In the genomic region with DNA sequence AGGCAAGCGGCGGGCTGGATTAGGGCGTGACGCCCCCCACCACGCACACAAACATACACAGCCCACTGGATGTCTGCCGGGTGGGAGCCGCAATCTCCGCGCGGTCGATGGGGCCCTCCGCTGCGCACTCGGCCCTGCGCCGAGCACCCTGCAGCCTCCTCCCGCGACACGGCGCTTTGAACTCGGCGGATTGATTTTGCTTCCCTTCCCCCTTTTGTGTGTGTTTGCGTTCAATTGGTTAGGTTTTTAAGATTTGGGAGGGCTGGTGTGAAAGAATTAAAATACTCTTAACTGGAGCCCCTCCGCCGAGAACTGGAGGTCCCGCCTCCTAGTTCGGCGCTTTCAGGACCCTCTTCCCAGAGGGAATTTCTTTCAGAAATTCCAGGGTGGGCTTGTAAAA, we compare ENCODE assay signal across 12 cellular contexts. TPM values are rescaled to one million over a fixed set of nuclear protein-coding genes. Genes with fewer than 3 reads are reported as not detected.
A peak's percentile ranks its signal among the peaks of the same experiment; 100 is the strongest.
DNase-seq lines count a peak whose midpoint lies in the region; ATAC-seq, FAIRE-seq and TF ChIP-seq lines count a peak whose summit lies in the region.
"Had no signal": no experiment of that assay in that cellular context is flagged by ENCODE, and none has a peak within 500 bp of the region (broad histone marks: within the 10 kb centered on the region; RNA-seq: fewer than 3 reads in every experiment).

No MANE protein-coding gene starts in this region.

- no peak for DNase-seq in activated T-cell treated with anti-CD3 and anti-CD28 coated beads, Interleukin-2, amount 50 U/mL, for 72 hours
- DNase-seq in activated T-cell treated with anti-CD3 and anti-CD28 coated beads for 4 hours (no peak), frontal cortex (ENCODE audit: low spot score in 2 of 2) (no peak), SJCRH30 (no peak)
- DNase-seq: activated naive CD4-positive, alpha-beta T cell; AML-193; NCI-H2107; pancreas had no signal

- H3K9me3 Mint-ChIP-seq in activated T-cell treated with anti-CD3 and anti-CD28 coated beads, Interleukin-2, amount 50 U/mL, for 72 hours, result peaks cover 0 to 1% of the 10 kb centered on the region in 2 donors

- peak overlapping the region; percentile 63 to 68 for H3K4me3 Mint-ChIP-seq in activated T-cell treated with anti-CD3 and anti-CD28 coated beads, Interleukin-2, amount 50 U/mL, for 72 hours

- peaks cover 99% of the 10 kb centered on the region for H3K27me3 Mint-ChIP-seq in activated T-cell treated with anti-CD3 and anti-CD28 coated beads, Interleukin-2, amount 50 U/mL, for 72 hours (ENCODE audit: low read depth)

- peaks cover 7 to 8% of the 10 kb centered on the region in 2 donors for H3K36me3 Mint-ChIP-seq in activated T-cell treated with anti-CD3 and anti-CD28 coated beads, Interleukin-2, amount 50 U/mL, for 72 hours (ENCODE audit: insufficient read depth in 2 of 2)

- H3K4me1 Mint-ChIP-seq in activated T-cell treated with anti-CD3 and anti-CD28 coated beads, Interleukin-2, amount 50 U/mL, for 72 hours (ENCODE audit: low read depth), result peaks cover 70% of the 10 kb centered on the region

- H3K9me3 ChIP-seq in iPS-18a (ENCODE audit: control insufficient read depth, low read depth, low read length), result no peaks in the 10 kb centered on the region
- peaks cover 0 to 3% (median 0%) of the 10 kb centered on the region in 3 donors for H3K9me3 ChIP-seq in skeletal muscle tissue (ENCODE audit: control insufficient read depth in 3 of 3, low read length in 3 of 3)
- H3K9me3 ChIP-seq in SJCRH30 (replicated peaks), result no peaks in the 10 kb centered on the region
- H3K9me3 ChIP-seq: pancreas had no signal

- TF ChIP-seq CTCF in VCaP (conservative IDR thresholded peaks at IDR 0.05), result no peak

- peaks cover 100% of the 10 kb centered on the region for H3K27me3 ChIP-seq in iPS-18a (ENCODE audit: control insufficient read depth, insufficient read depth, low read length)
- H3K27me3 ChIP-seq in skeletal muscle tissue (ENCODE audit: control insufficient read depth in 3 of 3, insufficient read depth in 3 of 3, low read length in 3 of 3), result peaks cover 96 to 98% (median 97%) of the 10 kb centered on the region in 3 donors
- no peaks in the 10 kb centered on the region for H3K27me3 ChIP-seq in SJCRH30

- H3K4me1 ChIP-seq in iPS-18a (ENCODE audit: control insufficient read depth, low read depth, low read length) (peaks cover 48% of the 10 kb centered on the region), skeletal muscle tissue (ENCODE audit: control insufficient read depth in 3 of 3, insufficient read depth in 3 of 3, low read length in 3 of 3) (peaks cover 21 to 37% (median 25%) of the 10 kb centered on the region in 3 donors), SJCRH30 (no peaks in the 10 kb centered on the region)

- peak overlapping the region; percentile 41 for H3K4me3 ChIP-seq in iPS-18a (ENCODE audit: low read length)
- peak overlapping the region in 2 of 3 donors; percentile 65 for H3K4me3 ChIP-seq in skeletal muscle tissue (ENCODE audit: low read length in 3 of 3)
- no peak overlapping the region for H3K4me3 ChIP-seq in SJCRH30

- no peak for ATAC-seq in activated T-cell treated with anti-CD3 and anti-CD28 coated beads, Interleukin-2, amount 50 U/mL, for 72 hours (replicated peaks in 1 of 2)
- no peak for ATAC-seq in GM18520 (IDR thresholded peaks at IDR 0.05; ENCODE audit: unreplicated experiment)

- H3K9ac ChIP-seq in iPS-18a (ENCODE audit: low read length) (no peak overlapping the region), skeletal muscle tissue (ENCODE audit: low read depth in 1 of 3, low read length in 3 of 3) (no peak overlapping the region)

- H3K36me3 ChIP-seq in iPS-18a (ENCODE audit: control insufficient read depth, low read depth, low read length), result no peaks in the 10 kb centered on the region
- no peaks in the 10 kb centered on the region for H3K36me3 ChIP-seq in skeletal muscle tissue (ENCODE audit: control insufficient read depth in 3 of 3, insufficient read depth in 3 of 3, low read length in 3 of 3)
- H3K36me3 ChIP-seq in SJCRH30, result no peaks in the 10 kb centered on the region
- H3K36me3 ChIP-seq: pancreas had no signal

- FAIRE-seq in frontal cortex (lab: Jason Lieb, UNC), result no peak
- FAIRE-seq: pancreas had no signal

- H3K27ac Mint-ChIP-seq in activated T-cell treated with anti-CD3 and anti-CD28 coated beads, Interleukin-2, amount 50 U/mL, for 72 hours, result peak overlapping the region; percentile 67

- peak overlapping the region; percentile 57; the same call in 1 of the 2 replicates for H3K27ac ChIP-seq in VCaP
- H3K27ac ChIP-seq in iPS-18a (ENCODE audit: low read length), result no peak overlapping the region
- H3K27ac ChIP-seq in skeletal muscle tissue (ENCODE audit: low read depth, low read length), result no peak overlapping the region
- H3K27ac ChIP-seq in SJCRH30, result no peak overlapping the region
- H3K27ac ChIP-seq: pancreas had no signal

RNA-seq across cellular contexts. Expression of gene BARHL2, which starts 7.8 kb away (rescaled TPM):
- total RNA-seq in activated T-cell treated with anti-CD3 and anti-CD28 coated beads, Interleukin-2, amount 50 U/mL, for 72 hours, result not detected
- total RNA-seq in skeletal muscle tissue (not detected), frontal cortex (under 0.01 TPM)
- total RNA-seq in SJCRH30 (2014; rRNA removed; shearing (Covaris generic)), result not detected in 2 replicates
- total RNA-seq: pancreas had no signal
